9 cellular contexts compared by ENCODE assay signal in genomic region chr17:67474081-67474661, GRCh38.
DNase-seq lines count a peak whose midpoint lies in the region; ATAC-seq and TF ChIP-seq lines count a peak whose summit lies in the region.
"Had no signal": no experiment of that assay in that cellular context is flagged by ENCODE, and none has a peak within 500 bp of the region (broad histone marks: within the 10 kb centered on the region; RNA-seq: fewer than 3 reads in every experiment).

No MANE protein-coding gene starts in this region.

- in situ Hi-C loops in GM23248 (cut with MboI), result no loop called here

- POLR2A ChIA-PET in activated CD8-positive, alpha-beta T cell treated with anti-CD3 and anti-CD28 coated beads for 36 hours (lab: Charles Lee), result interaction anchor here (0.9 to 10.6 kb wide), 5 partner anchors 11 to 96 kb away, joined by 3 to 86 read pairs (median 24); partner anchors contain the start of gene PITPNC1

- peaks cover 2% of the 10 kb centered on the region for H3K9me3 Mint-ChIP-seq in activated CD8-positive, alpha-beta T cell treated with anti-CD3 and anti-CD28 coated beads for 36 hours

- H3K9me2 ChIP-seq in GM23248 (ENCODE audit: insufficient read depth), result no peaks in the 10 kb centered on the region

- no peaks in the 10 kb centered on the region for H3K27me3 ChIP-seq in GM23248 (replicated peaks; ENCODE audit: insufficient read depth)
- no peaks in the 10 kb centered on the region for H3K27me3 ChIP-seq in foreskin keratinocyte
- no peaks in the 10 kb centered on the region for H3K27me3 ChIP-seq in skeletal muscle satellite cell (ENCODE audit: control insufficient read depth, insufficient read depth, low read length)
- no peaks in the 10 kb centered on the region; the same call in 1 of the 2 replicates for H3K27me3 ChIP-seq in MG63

- TF ChIP-seq CTCF in activated CD8-positive, alpha-beta T cell treated with anti-CD3 and anti-CD28 coated beads for 36 hours (IDR thresholded peaks at IDR 0.05), result no peak
- no peak for TF ChIP-seq CTCF in foreskin keratinocyte (conservative IDR thresholded peaks at IDR 0.05)

- peaks cover 10% of the 10 kb centered on the region for H3K36me3 Mint-ChIP-seq in activated CD8-positive, alpha-beta T cell treated with anti-CD3 and anti-CD28 coated beads for 36 hours (ENCODE audit: low read depth)

- no peaks in the 10 kb centered on the region for H3K36me3 ChIP-seq in GM23248 (ENCODE audit: low read depth)
- no peaks in the 10 kb centered on the region for H3K36me3 ChIP-seq in skeletal muscle satellite cell (ENCODE audit: insufficient read depth, low read length)
- H3K36me3 ChIP-seq in MG63, result no peaks in the 10 kb centered on the region

- H3K4me3 Mint-ChIP-seq in activated CD8-positive, alpha-beta T cell treated with anti-CD3 and anti-CD28 coated beads for 36 hours, result peak overlapping the region; percentile 68

- WGBS in GM23248 (ENCODE audit: low coverage in 1 of 2, low lambda C conversion rate in 2 of 2, missing lambda C conversion rate in 2 of 2), 2 experiments, result 13 to 17% methylated on average over 12 of the region's 12 CpGs

- H2AFZ ChIP-seq in GM23248, result peak overlapping the region; percentile 35; the same call in 1 of the 2 replicates

- H3K27ac ChIP-seq in GM23248 (peak overlapping the region; percentile 70), foreskin keratinocyte (peak overlapping the region; percentile 15)

- no peak for ATAC-seq in activated CD8-positive, alpha-beta T cell treated with anti-CD3 and anti-CD28 coated beads for 36 hours
- no peak for ATAC-seq in foreskin keratinocyte

- H3K4me2 ChIP-seq in GM23248 (ENCODE audit: unreplicated experiment) (peak overlapping the region; percentile 53), skeletal muscle satellite cell (ENCODE audit: low read length) (peak overlapping the region; percentile 26)

- no peaks in the 10 kb centered on the region for H4K20me1 ChIP-seq in GM23248 (ENCODE audit: insufficient read depth)

- peaks cover 24% of the 10 kb centered on the region for H3F3A ChIP-seq in GM23248 (ENCODE audit: insufficient read depth)

- peaks cover 52% of the 10 kb centered on the region for H3K79me2 ChIP-seq in GM23248 (ENCODE audit: insufficient read depth)

- intact Hi-C loops in activated CD8-positive, alpha-beta T cell treated with anti-CD3 and anti-CD28 coated beads for 36 hours (cut with micrococcal nuclease), result no loop called here

- H3K4me1 Mint-ChIP-seq in activated CD8-positive, alpha-beta T cell treated with anti-CD3 and anti-CD28 coated beads for 36 hours (ENCODE audit: low read depth), result peaks cover 65% of the 10 kb centered on the region

- peak overlapping the region; percentile 65 for H3K9ac ChIP-seq in GM23248
- H3K9ac ChIP-seq in skeletal muscle satellite cell (ENCODE audit: low read depth, low read length), result peak overlapping the region; percentile 60

- H3K4me1 ChIP-seq in GM23248 (ENCODE audit: insufficient read depth) (peaks cover 27% of the 10 kb centered on the region), foreskin keratinocyte (peaks cover 14% of the 10 kb centered on the region), skeletal muscle satellite cell (ENCODE audit: control insufficient read depth, insufficient read depth, low read length) (peaks cover 47% of the 10 kb centered on the region)

- peak overlapping the region; percentile 9 for H3K4me3 ChIP-seq in GM23248
- H3K4me3 ChIP-seq in skeletal muscle satellite cell (ENCODE audit: low read length), result no peak overlapping the region
- H3K4me3 ChIP-seq in MG63, result no peak overlapping the region

- H3K9me3 ChIP-seq in GM23248 (ENCODE audit: low read depth) (no peaks in the 10 kb centered on the region), skeletal muscle satellite cell (replicated peaks; ENCODE audit: low read length) (no peaks in the 10 kb centered on the region), MG63 (no peaks in the 10 kb centered on the region)

- H3K27me3 Mint-ChIP-seq in activated CD8-positive, alpha-beta T cell treated with anti-CD3 and anti-CD28 coated beads for 36 hours, result no peaks in the 10 kb centered on the region

- DNase-seq in GM23248, result peak; percentile 88
- DNase-seq in activated CD8-positive, alpha-beta T cell treated with anti-CD3 and anti-CD28 coated beads for 36 hours, result no peak
- DNase-seq in foreskin keratinocyte, result no peak
- no peak for DNase-seq in MG63
- DNase-seq in midbrain (lab: John Stamatoyannopoulos, UW), result no peak
- DNase-seq in OCI-M2 (lab: John Stamatoyannopoulos, UW; ENCODE audit: unreplicated experiment), result no peak
- no peak for DNase-seq in DMS114 treated with DMSO at 0.1 percent for 48 hours (lab: John Stamatoyannopoulos, UW; ENCODE audit: unreplicated experiment)
- DNase-seq: nucleus accumbens had no signal

- CTCF ChIA-PET in activated CD8-positive, alpha-beta T cell treated with anti-CD3 and anti-CD28 coated beads for 36 hours (lab: Charles Lee), result interaction anchor here (1.1 to 7.7 kb wide), 12 partner anchors 10 to 145 kb away, joined by 3 to 201 read pairs (median 24); partner anchors contain the start of gene PITPNC1

- H3K27ac Mint-ChIP-seq in activated CD8-positive, alpha-beta T cell treated with anti-CD3 and anti-CD28 coated beads for 36 hours, result peak overlapping the region; percentile 92
